ENCODE assay signal across 1 cellular context in genomic region chr22:47247609-47248240, GRCh38.
TF ChIP-seq lines count a peak whose summit lies in the region.

No MANE protein-coding gene starts in this region.

TF ChIP-seq in HepG2, 621 proteins besides CTCF, POLR2A, EP300 and RAD21 (continued from another document):
- TF ChIP-seq ASH2L (IDR thresholded peaks at IDR 0.05; ENCODE audit: insufficient read length, low read depth, low read length) (no peak), REPIN1 (CRISPR knock-in tag; IDR thresholded peaks at IDR 0.05; ENCODE audit: borderline replicate concordance, low read depth) (no peak)
